In the genomic region with DNA sequence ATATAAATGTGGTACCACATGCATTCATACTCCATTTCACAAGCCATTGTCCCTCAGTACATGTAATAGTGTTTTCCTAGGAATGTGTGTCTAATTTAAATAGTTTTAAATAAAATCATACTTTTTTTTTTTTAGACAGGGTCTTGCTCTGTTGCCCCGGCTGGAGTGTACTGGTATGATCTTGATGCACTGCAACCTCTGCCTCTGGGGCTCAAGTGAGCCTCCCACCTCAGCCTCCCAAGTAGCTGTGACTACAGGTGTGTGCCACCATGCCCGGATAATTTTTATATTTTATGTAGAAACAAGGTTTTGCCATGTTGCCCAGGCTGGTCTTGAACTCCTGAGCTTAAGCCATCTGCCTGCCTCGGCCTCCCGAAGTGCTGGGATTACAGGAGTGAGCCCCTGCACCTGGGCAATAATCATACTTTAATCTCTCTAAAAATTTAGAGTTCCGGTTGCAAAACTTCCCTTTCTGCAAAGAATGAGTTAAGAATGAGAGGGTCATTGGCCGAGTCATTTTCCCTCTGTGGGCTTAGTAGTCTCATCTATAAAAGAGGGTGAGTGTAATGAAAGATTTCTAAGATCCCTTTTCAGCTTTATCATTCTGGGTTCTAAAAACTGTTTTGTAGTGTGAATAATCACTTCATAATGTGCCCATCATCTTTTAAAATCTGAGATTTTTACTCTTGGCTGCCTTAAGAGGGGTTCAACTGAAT, we compare ENCODE assay signal across 8 cellular contexts.
DNase-seq lines count a peak whose midpoint lies in the region; ATAC-seq and TF ChIP-seq lines count a peak whose summit lies in the region.
"Had no signal": no experiment of that assay in that cellular context is flagged by ENCODE, and none has a peak within 500 bp of the region (broad histone marks: within the 10 kb centered on the region; RNA-seq: fewer than 3 reads in every experiment).

No MANE protein-coding gene starts in this region.

- TF ChIP-seq POLR2A in adrenal gland (IDR thresholded peaks at IDR 0.05) (no peak), gastrocnemius medialis (IDR thresholded peaks at IDR 0.05) (no peak)

- H3K4me3 ChIP-seq in adrenal gland: no peak overlapping the region
- no peak overlapping the region for H3K4me3 ChIP-seq in gastrocnemius medialis

- no peak for TF ChIP-seq CTCF in adrenal gland (IDR thresholded peaks at IDR 0.05)
- TF ChIP-seq CTCF in gastrocnemius medialis (IDR thresholded peaks at IDR 0.05 in 4 of 5, conservative IDR thresholded peaks at IDR 0.05 in 1 of 5): no peak

- peak; percentile 12 for ATAC-seq in HG03064 (IDR thresholded peaks at IDR 0.05; ENCODE audit: low read depth, unreplicated experiment)
- no peak for ATAC-seq in gastrocnemius medialis
- ATAC-seq in esophagus mucosa: no peak

- in situ Hi-C loops in gastrocnemius medialis (cut with MboI; ENCODE audit: low sequenced_read_pairs in 4 of 4): no loop called here

- intact Hi-C loops in adrenal gland (cut with DNase I) (no loop called here), gastrocnemius medialis (cut with DNase I; ENCODE audit: low total_unique reads) (no loop called here)

- H3K4me1 ChIP-seq in adrenal gland (replicated peaks in 1 of 2): peaks cover 3 to 23% of the 10 kb centered on the region in 2 donors
- H3K4me1 ChIP-seq in gastrocnemius medialis: peaks cover 4 to 15% of the 10 kb centered on the region in 2 donors

- H3K9me3 ChIP-seq in adrenal gland (replicated peaks in 1 of 3) (no peaks in the 10 kb centered on the region), gastrocnemius medialis (no peaks in the 10 kb centered on the region)

- H3K36me3 ChIP-seq in adrenal gland (replicated peaks in 1 of 2) (no peaks in the 10 kb centered on the region), gastrocnemius medialis (no peaks in the 10 kb centered on the region)

- H3K27me3 ChIP-seq in adrenal gland (no peaks in the 10 kb centered on the region), gastrocnemius medialis (no peaks in the 10 kb centered on the region)

- WGBS in adrenal gland, 4 donors: 78 to 85% (median 82%) methylated on average over 6 of the region's 6 CpGs

- DNase-seq in ELR (ENCODE audit: low read depth) (peak; percentile 14), adrenal gland (no peak), gastrocnemius medialis (no peak), HUDEP-2 (lab: John Stamatoyannopoulos, UW; ENCODE audit: unreplicated experiment in 76 of 76) (no peak), NK-92 (lab: John Stamatoyannopoulos, UW; ENCODE audit: unreplicated experiment) (no peak)
- DNase-seq: T-helper 9 cell had no signal

- peak overlapping the region in 4 of 5 donors; percentile 6 to 86 (median 69) for H3K27ac ChIP-seq in adrenal gland
- H3K27ac ChIP-seq in gastrocnemius medialis: peak overlapping the region; percentile 44 to 64 (median 56)
